In the genomic region with DNA sequence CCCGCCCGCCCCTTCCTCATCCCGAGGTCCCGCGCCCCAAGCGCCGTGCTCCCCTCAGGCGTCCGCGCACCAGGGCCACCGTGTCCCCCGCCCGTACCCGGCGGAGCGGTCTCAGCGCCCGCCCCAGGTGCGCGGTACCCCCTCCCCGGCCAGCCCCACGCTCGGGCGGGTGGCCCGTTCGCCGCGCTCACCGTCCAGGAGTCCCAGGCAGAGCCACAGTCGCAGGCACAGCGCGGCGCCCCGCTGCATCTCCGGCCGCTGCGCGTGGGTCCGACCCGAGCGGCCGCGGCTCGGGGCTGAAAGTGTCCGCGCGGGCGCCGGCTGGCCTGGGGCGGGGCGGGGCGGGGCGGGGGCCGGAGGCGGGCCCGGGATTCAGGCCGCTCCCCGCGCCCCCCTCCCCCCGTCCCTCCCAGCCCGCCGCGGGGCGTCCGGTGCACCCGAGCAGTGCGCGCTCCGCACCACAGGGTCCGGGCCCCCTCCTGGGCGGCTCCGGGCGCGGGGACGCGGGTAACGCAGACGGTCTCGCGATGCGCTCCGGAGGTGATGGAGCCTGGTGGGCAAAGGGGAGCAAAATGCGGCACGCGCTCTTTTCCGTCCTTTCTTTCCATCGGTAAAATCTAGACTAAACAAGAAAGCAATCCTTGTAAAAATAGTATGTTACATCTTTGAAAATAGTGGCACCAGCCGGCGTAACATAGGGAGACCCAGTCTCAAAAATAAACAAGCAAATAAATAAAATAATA, we compare ENCODE assay signal across 1 cellular context.
TF ChIP-seq lines count a peak whose summit lies in the region.

A gene (minus strand): TSS at position 304 of the 743 bp plus-strand sequence. CDS start 55 bp downstream, at position 249.

TF ChIP-seq in H1, 55 proteins besides CTCF, POLR2A, EP300 and RAD21 (continued from another document):
- TF ChIP-seq ASH2L (IDR thresholded peaks at IDR 0.05; ENCODE audit: low read length): peak; percentile 2
- TF ChIP-seq, protein P1, sequence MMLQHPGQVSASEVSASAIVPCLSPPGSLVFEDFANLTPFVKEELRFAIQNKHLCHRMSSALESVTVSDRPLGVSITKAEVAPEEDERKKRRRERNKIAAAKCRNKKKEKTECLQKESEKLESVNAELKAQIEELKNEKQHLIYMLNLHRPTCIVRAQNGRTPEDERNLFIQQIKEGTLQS (IDR thresholded peaks at IDR 0.05; ENCODE audit: insufficient read depth, low read depth, low read length): no peak
